Comparison of ENCODE assay signal across 15 cellular contexts in genomic region chr4:168475745-168476144, GRCh38. TPM values are rescaled to one million over a fixed set of nuclear protein-coding genes. Genes with fewer than 3 reads are reported as not detected.
DNase-seq lines count a peak whose midpoint lies in the region; ATAC-seq and TF ChIP-seq lines count a peak whose summit lies in the region.
"Had no signal": no experiment of that assay in that cellular context is flagged by ENCODE, and none has a peak within 500 bp of the region (broad histone marks: within the 10 kb centered on the region; RNA-seq: fewer than 3 reads in every experiment).

No MANE protein-coding gene starts in this region.

- POLR2A ChIA-PET in PC-9 (lab: Charles Lee; ENCODE audit: unreplicated experiment), result interaction anchor here (0.7 to 1.0 kb wide), 2 partner anchors 12 to 21 kb away, joined by 11 to 25 read pairs; no protein-coding TSS in a partner anchor

- H3K79me1 ChIP-seq in neuronal stem cell (ENCODE audit: low read depth, low read length), result no peaks in the 10 kb centered on the region

- H3K27ac ChIP-seq in mammary epithelial cell (ENCODE audit: insufficient read depth, low read depth, low read length) (peak overlapping the region; percentile 46), neuronal stem cell (replicated peaks; ENCODE audit: low read length) (no peak overlapping the region), PC-9 (no peak overlapping the region), gastroesophageal sphincter (no peak overlapping the region)
- H3K27ac ChIP-seq: lower lobe of right lung, psoas muscle had no signal

- H2BK5ac ChIP-seq in neuronal stem cell (ENCODE audit: low read length), result no peak overlapping the region

- BruUV-seq in mammary epithelial cell (replicated peaks; lab: Mats Ljungman, UMichigan), result no TSS peak
- BruUV-seq in PC-9 (replicated peaks; lab: Mats Ljungman, UMichigan), result no TSS peak

- H4K20me1 ChIP-seq in mammary epithelial cell (ENCODE audit: insufficient read depth, low read length), result no peaks in the 10 kb centered on the region
- no peaks in the 10 kb centered on the region for H4K20me1 ChIP-seq in PC-9 (ENCODE audit: insufficient read depth)

- TF ChIP-seq EP300 in gastroesophageal sphincter (IDR thresholded peaks at IDR 0.05), result no peak

- H3K9ac ChIP-seq in mammary epithelial cell (ENCODE audit: insufficient read depth, low read length) (no peak overlapping the region), neuronal stem cell (ENCODE audit: low read depth, low read length, poor library complexity) (no peak overlapping the region)

- no peaks in the 10 kb centered on the region for H3K9me2 ChIP-seq in PC-9 (ENCODE audit: insufficient read depth)

- DNase-seq in NCI-H2227 (lab: John Stamatoyannopoulos, UW; ENCODE audit: unreplicated experiment) (peak; percentile 14), NCI-H2227 treated with DMSO at 0.1 percent for 48 hours (lab: John Stamatoyannopoulos, UW) (no peak), KBM-7 (peak; percentile 17), mammary epithelial cell (peak; percentile 70), neuronal stem cell (ENCODE audit: low spot score) (no peak), PC-9 (no peak)
- DNase-seq: caudate nucleus, foreskin melanocyte, GDM1, Karpas-422, lower lobe of right lung, NCI-H526, psoas muscle had no signal

- H3K79me2 ChIP-seq in mammary epithelial cell (ENCODE audit: insufficient read depth, low read length) (peaks cover 6% of the 10 kb centered on the region), PC-9 (ENCODE audit: low read depth) (peaks cover 5% of the 10 kb centered on the region; the same call in 1 of the 2 replicates)

- H3K4me2 ChIP-seq in mammary epithelial cell (ENCODE audit: insufficient read depth, low read depth, low read length) (no peak overlapping the region), neuronal stem cell (ENCODE audit: insufficient read depth, low read length, poor library complexity, severe bottlenecking) (no peak overlapping the region), PC-9 (no peak overlapping the region)

- intact Hi-C loops in mammary epithelial cell (cut with micrococcal nuclease), result no loop called here
- intact Hi-C loops in PC-9 (cut with micrococcal nuclease; ENCODE audit: unreplicated experiment), result loop anchor here (5.0 kb wide), 1 partner anchor 158 kb away; the partner anchor contains the start of gene DDX60

- H3F3A ChIP-seq in PC-9 (ENCODE audit: insufficient read depth, low read depth), result peaks cover 4% of the 10 kb centered on the region; the same call in 1 of the 2 replicates

- 100% methylated on average over 1 of the region's 2 CpGs for WGBS in mammary epithelial cell (ENCODE audit: low coverage, missing lambda C conversion rate)
- no CpG with 5 or more reads among the region's 2 CpGs for WGBS in neuronal stem cell (ENCODE audit: extremely low coverage in 2 of 2, insufficient read length in 2 of 2, insufficient replicate concordance in 1 of 2), 2 donors
- WGBS in gastroesophageal sphincter (ENCODE audit: low coverage in 1 of 2), 2 donors, result 88 to 100% methylated on average over 1 of the region's 2 CpGs

- no peak overlapping the region for H3K4me3 ChIP-seq in mammary epithelial cell (replicated peaks in 1 of 3; ENCODE audit: insufficient read depth in 1 of 3, low read depth in 2 of 3, low read length in 3 of 3)
- no peak overlapping the region for H3K4me3 ChIP-seq in neuronal stem cell (ENCODE audit: low read length in 2 of 2)
- no peak overlapping the region for H3K4me3 ChIP-seq in PC-9
- H3K4me3 ChIP-seq in gastroesophageal sphincter, result no peak overlapping the region
- H3K4me3 ChIP-seq: lower lobe of right lung, psoas muscle had no signal

- ATAC-seq in gastroesophageal sphincter (no peak), GM21576 (IDR thresholded peaks at IDR 0.05; ENCODE audit: unreplicated experiment) (no peak)
- ATAC-seq: lower lobe of right lung, psoas muscle had no signal

- no peak overlapping the region for H3K4ac ChIP-seq in neuronal stem cell (ENCODE audit: low read length)

- dilution Hi-C loops in mammary epithelial cell (cut with HindIII; ENCODE audit: low sequenced_read_pairs), result no loop called here

- H3K9me3 ChIP-seq in mammary epithelial cell (replicated peaks; ENCODE audit: insufficient read depth, low read length) (no peaks in the 10 kb centered on the region), neuronal stem cell (replicated peaks in 1 of 2; ENCODE audit: control insufficient read depth in 2 of 2, insufficient read depth in 1 of 2, low read depth in 1 of 2, low read length in 2 of 2) (no peaks in the 10 kb centered on the region), PC-9 (ENCODE audit: insufficient read depth, low read depth) (no peaks in the 10 kb centered on the region), gastroesophageal sphincter (no peaks in the 10 kb centered on the region)
- H3K9me3 ChIP-seq: lower lobe of right lung, psoas muscle had no signal

- H2BK12ac ChIP-seq in neuronal stem cell (ENCODE audit: low read length), result no peak overlapping the region

- no peak overlapping the region for H2BK15ac ChIP-seq in neuronal stem cell (ENCODE audit: low read length)

- H3K36me3 ChIP-seq in mammary epithelial cell (ENCODE audit: insufficient read depth, low read length) (peaks cover 1% of the 10 kb centered on the region), neuronal stem cell (replicated peaks in 1 of 2; ENCODE audit: control insufficient read depth in 2 of 2, insufficient read depth in 2 of 2, low read length in 2 of 2) (no peaks in the 10 kb centered on the region), PC-9 (ENCODE audit: low read depth) (no peaks in the 10 kb centered on the region), gastroesophageal sphincter (peaks cover 0 to 17% of the 10 kb centered on the region in 2 donors)

- no peak overlapping the region for H2AK5ac ChIP-seq in neuronal stem cell (ENCODE audit: low read depth, low read length)

- no peak overlapping the region for H2BK120ac ChIP-seq in neuronal stem cell (ENCODE audit: low read depth, low read length)

- H3K27me3 ChIP-seq in mammary epithelial cell (ENCODE audit: insufficient read depth, low read length) (no peaks in the 10 kb centered on the region), neuronal stem cell (ENCODE audit: control insufficient read depth in 3 of 3, insufficient read depth in 3 of 3, low read depth in 1 of 3, low read length in 3 of 3) (no peaks in the 10 kb centered on the region), PC-9 (ENCODE audit: insufficient read depth, low read depth) (no peaks in the 10 kb centered on the region), gastroesophageal sphincter (no peaks in the 10 kb centered on the region)

- CTCF ChIA-PET in mammary epithelial cell (lab: Charles Lee; ENCODE audit: low non-redundant PET) (no interaction called here), PC-9 (lab: Charles Lee) (no interaction called here)

- H2AFZ ChIP-seq in mammary epithelial cell (ENCODE audit: low read depth, low read length) (no peak overlapping the region), neuronal stem cell (ENCODE audit: low read length) (peak overlapping the region; percentile 59), PC-9 (no peak overlapping the region)

- in situ Hi-C loops in KBM-7 (cut with MboI; ENCODE audit: low pct_unique_long_range_greater_than_20kb, low sequenced_read_pairs), result no loop called here
- in situ Hi-C loops in mammary epithelial cell (cut with MboI; ENCODE audit: low sequenced_read_pairs in 2 of 2), result no loop called here

- TF ChIP-seq CTCF in mammary epithelial cell (conservative IDR thresholded peaks at IDR 0.05 in 1 of 2, IDR thresholded peaks at IDR 0.05 in 1 of 2; ENCODE audit: extremely low read depth in 1 of 2, insufficient read depth in 1 of 2, low read depth in 1 of 2, low read length in 2 of 2) (no peak), PC-9 (conservative IDR thresholded peaks at IDR 0.05) (no peak), gastroesophageal sphincter (IDR thresholded peaks at IDR 0.05) (no peak)

- no peak overlapping the region for H3K14ac ChIP-seq in neuronal stem cell (ENCODE audit: low read length)

- H3K23ac ChIP-seq in neuronal stem cell (ENCODE audit: low read depth, low read length, poor library complexity), result no peak overlapping the region

- no peak overlapping the region for H3K18ac ChIP-seq in neuronal stem cell (ENCODE audit: low read length)

- no peak overlapping the region for H4K91ac ChIP-seq in neuronal stem cell (ENCODE audit: low read depth, low read length, poor library complexity)

- no peak for TF ChIP-seq POLR2A in gastroesophageal sphincter (IDR thresholded peaks at IDR 0.05)

- H3K4me1 ChIP-seq in mammary epithelial cell (ENCODE audit: insufficient read depth, low read length) (peaks cover 15% of the 10 kb centered on the region), neuronal stem cell (ENCODE audit: control insufficient read depth in 2 of 2, insufficient read depth in 1 of 2, low read depth in 1 of 2, low read length in 2 of 2) (no peaks in the 10 kb centered on the region), PC-9 (replicated peaks; ENCODE audit: insufficient read depth) (no peaks in the 10 kb centered on the region; the same call in 1 of the 2 replicates), gastroesophageal sphincter (peaks cover 0 to 14% (median 0%) of the 10 kb centered on the region in 3 donors)

- no peak overlapping the region for H4K8ac ChIP-seq in neuronal stem cell (ENCODE audit: low read depth, low read length)

RNA-seq across cellular contexts. Expression of gene DDX60L, which starts 4.5 kb away (rescaled TPM):
- total RNA-seq in mammary epithelial cell (10 to 100 TPM in 1 of 2 donors, 1 to 10 TPM in 1; 6.8 to 12.2 TPM), PC-9 (2021) (68.1 and 71.7 TPM in 2 replicates), gastroesophageal sphincter (10 to 100 TPM in 2 of 4 donors, 1 to 10 TPM in 2; 6.2 to 16.2 (median 9.0) TPM)
- 5.7 TPM for polyA plus RNA-seq in mammary epithelial cell
- polyA minus RNA-seq in mammary epithelial cell, result 11.7 TPM
- 0.25 TPM for polyA plus RNA-seq in neuronal stem cell (2013, experiment 1 of 2)
- 0.44 TPM for polyA plus RNA-seq in neuronal stem cell (2013, experiment 2 of 2)

RNA-seq across cellular contexts. Expression of gene PALLD, which starts 21.1 kb away (rescaled TPM):
- total RNA-seq in mammary epithelial cell, result 100 to 1,000 TPM; 296 to 380 TPM
- polyA plus RNA-seq in mammary epithelial cell, result 122 TPM
- polyA minus RNA-seq in mammary epithelial cell, result 433 TPM
- polyA plus RNA-seq in neuronal stem cell (2013, experiment 1 of 2), result 107 TPM
- polyA plus RNA-seq in neuronal stem cell (2013, experiment 2 of 2), result 114 TPM
- 139 and 156 TPM in 2 replicates for total RNA-seq in PC-9 (2021)
- 1,000 to 10,000 TPM; 1,036 to 2,270 (median 2,202) TPM for total RNA-seq in gastroesophageal sphincter

Comparison
In these comparisons a context has a peak if more than half of its experiments do, and no peak if none do; other contexts are left out.
1. DNase-seq: peak in NCI-H2227 (single experiment), KBM-7 (single experiment) and mammary epithelial cell (single experiment); none in NCI-H2227 treated with DMSO at 0.1 percent for 48 hours (single experiment), neuronal stem cell (single experiment) and PC-9 (0 of 2).